ENCODE assay signal across 17 cellular contexts in genomic region chr7:109235316-109235715, GRCh38.
"Had no signal": no experiment of that assay in that cellular context is flagged by ENCODE, and none has a peak within 500 bp of the region (broad histone marks: within the 10 kb centered on the region; RNA-seq: fewer than 3 reads in every experiment).

No MANE protein-coding gene starts in this region.

- H3K36me3 Mint-ChIP-seq: immature natural killer cell had no signal

- H3K4me3 Mint-ChIP-seq: activated CD8-positive, alpha-beta T cell treated with anti-CD3 and anti-CD28 coated beads for 36 hours; immature natural killer cell had no signal

- H3K27ac Mint-ChIP-seq: activated CD8-positive, alpha-beta T cell treated with anti-CD3 and anti-CD28 coated beads for 36 hours; immature natural killer cell had no signal

- H3K36me3 ChIP-seq: esophagus muscularis mucosa, neutrophil, right atrium auricular region, tibial artery, uterus, WERI-Rb-1 had no signal

- H3K27me3 Mint-ChIP-seq: activated CD8-positive, alpha-beta T cell treated with anti-CD3 and anti-CD28 coated beads for 36 hours had no signal

- H3K9me3 ChIP-seq: esophagus muscularis mucosa, neutrophil, right atrium auricular region, tibial artery, uterus had no signal

- H3K4me1 Mint-ChIP-seq: immature natural killer cell had no signal

- H3K4me3 ChIP-seq: esophagus muscularis mucosa, lung, right atrium auricular region, tibial artery, uterus had no signal

- H3K27ac ChIP-seq: esophagus muscularis mucosa, foreskin keratinocyte, neutrophil, right atrium auricular region, tibial artery, uterus, WERI-Rb-1 had no signal

- ATAC-seq: activated CD8-positive, alpha-beta T cell treated with anti-CD3 and anti-CD28 coated beads for 36 hours; foreskin keratinocyte; left cardiac atrium had no signal

- H3K27me3 ChIP-seq: esophagus muscularis mucosa, foreskin keratinocyte, neutrophil, right atrium auricular region, tibial artery, uterus had no signal

- DNase-seq: activated CD4-positive, alpha-beta T cell treated with anti-CD3 and anti-CD28 coated beads for 4 hours; activated CD8-positive, alpha-beta memory T cell treated with anti-CD3 and anti-CD28 coated beads, Interleukin-2, amount 50 U/mL, for 4 hours; activated CD8-positive, alpha-beta T cell treated with anti-CD3 and anti-CD28 coated beads for 36 hours; activated naive CD4-positive, alpha-beta T cell treated with Interleukin-2 at 50 U/mL for 16 hours; immature natural killer cell; left cardiac atrium; midbrain; posterior cingulate gyrus; small intestine; tibial artery; uterus; WERI-Rb-1 had no signal

- H3K4me1 ChIP-seq: esophagus muscularis mucosa, foreskin keratinocyte, right atrium auricular region, tibial artery, uterus had no signal
